1 cellular context compared by ENCODE assay signal in the genomic region with DNA sequence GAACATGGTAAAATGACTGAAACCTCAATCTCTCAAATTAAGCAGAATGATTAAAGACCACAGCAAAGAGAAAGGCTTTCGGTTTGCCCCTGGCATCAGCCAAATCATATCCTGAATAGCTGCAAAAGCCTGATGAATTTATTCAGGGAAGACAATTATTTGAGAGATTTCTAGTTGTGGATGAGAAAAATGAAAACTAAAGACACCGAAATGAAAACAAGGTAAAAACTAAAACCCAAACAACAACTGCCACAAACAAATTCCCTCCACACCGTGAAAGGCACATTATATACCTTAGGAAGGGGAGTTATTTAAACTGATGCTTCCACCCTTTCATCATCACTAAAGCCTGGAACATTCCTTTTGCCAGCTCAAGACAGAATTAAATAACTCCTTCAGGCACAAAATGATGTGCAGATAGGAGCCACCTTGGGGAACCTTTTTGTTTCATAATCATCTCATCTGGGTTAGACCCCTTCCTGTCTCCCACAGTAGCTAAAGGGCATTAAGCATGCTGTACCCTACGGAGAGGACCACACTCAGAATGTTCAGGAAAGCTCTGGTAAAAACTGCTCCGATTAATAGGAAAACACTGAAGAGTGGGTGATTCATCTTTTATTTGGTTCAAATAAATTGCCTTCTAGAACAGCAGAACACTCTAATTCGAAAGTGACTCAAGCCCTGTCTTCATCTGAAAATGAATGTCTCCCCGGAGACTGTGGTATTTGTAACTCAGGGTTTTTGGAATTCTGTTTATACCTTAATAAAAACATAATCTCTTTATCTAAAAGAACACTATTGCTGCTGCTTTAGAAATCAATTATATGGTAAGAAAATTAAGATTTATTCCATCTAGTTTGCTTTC.
A peak's percentile ranks its signal among the peaks of the same experiment; 100 is the strongest.
TF ChIP-seq lines count a peak whose summit lies in the region.

No MANE protein-coding gene starts in this region.

TF ChIP-seq in GM12878, 131 proteins besides CTCF, POLR2A, EP300 and RAD21:
- TF ChIP-seq ETV6 (conservative IDR thresholded peaks at IDR 0.05 in 1 of 2, IDR thresholded peaks at IDR 0.05 in 1 of 2; ENCODE audit: borderline replicate concordance in 1 of 2, low read depth in 1 of 2) (0 out of 4 replicates have a peak, but pooled peaks of 1 of the 2 experiments have one; percentile 1), NRF1 (conservative IDR thresholded peaks at IDR 0.05; ENCODE audit: low read depth, low read length) (no peak), IKZF1 (conservative IDR thresholded peaks at IDR 0.05) (0 out of 2 replicates have a peak, but pooled peaks have one; percentile 0)
